In the genomic region with DNA sequence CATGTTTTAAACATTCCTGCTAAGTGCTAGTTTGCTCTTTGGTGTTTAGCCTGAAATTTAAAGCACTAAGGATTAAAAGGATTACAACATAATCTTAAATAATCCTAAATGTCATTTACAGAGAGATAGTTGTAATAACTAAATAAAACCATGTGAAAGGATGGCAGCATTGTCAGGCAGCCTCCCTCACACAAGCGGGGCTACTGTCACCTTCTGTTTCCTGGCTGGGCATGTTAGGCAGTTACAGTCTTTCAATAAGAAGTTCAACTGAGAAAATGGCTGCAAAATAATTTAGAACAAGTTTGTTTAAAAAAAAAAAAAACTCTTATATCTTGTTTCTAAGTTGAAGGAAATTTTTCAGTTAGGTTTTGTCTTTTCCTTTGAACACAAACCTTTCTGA, we compare ENCODE assay signal across 15 cellular contexts.
A peak's percentile ranks its signal among the peaks of the same experiment; 100 is the strongest.
DNase-seq lines count a peak whose midpoint lies in the region; ATAC-seq and TF ChIP-seq lines count a peak whose summit lies in the region.
"Had no signal": no experiment of that assay in that cellular context is flagged by ENCODE, and none has a peak within 500 bp of the region (broad histone marks: within the 10 kb centered on the region; RNA-seq: fewer than 3 reads in every experiment).

No MANE protein-coding gene starts in this region.

- H3K9me3 ChIP-seq in Karpas-422 (ENCODE audit: low read length) (no peaks in the 10 kb centered on the region), neutrophil (no peaks in the 10 kb centered on the region)
- H3K9me3 ChIP-seq: adrenal gland had no signal

- no peaks in the 10 kb centered on the region for H4K20me1 ChIP-seq in Karpas-422 (ENCODE audit: insufficient read depth, low read depth, low read length)

- H3K4me2 ChIP-seq in Karpas-422 (ENCODE audit: low read depth, low read length, poor library complexity, severe bottlenecking): peak overlapping the region; percentile 15

- intact Hi-C loops in activated T-helper 1 cell treated with anti-CD3 and anti-CD28 coated beads, Interleukin-12 subunit alpha, Interleukin-12 subunit beta, Interleukin-2, Interleukin-4 antibody, amounts not matched to agents 30 ng/mL and 10 ng/mL and 1 ng/mL, durations not matched to agents 14 hours and 24 hours and 36 hours (cut with micrococcal nuclease): loop anchor here (1.0 kb wide), 1 partner anchor 8 kb away; no protein-coding TSS in a partner anchor

- peaks cover 15% of the 10 kb centered on the region for H3K36me3 Mint-ChIP-seq in activated T-cell treated with anti-CD3 and anti-CD28 coated beads, Interleukin-2, amount 50 U/mL, for 4 hours (ENCODE audit: insufficient read depth)
- H3K36me3 Mint-ChIP-seq in activated T-helper 1 cell treated with anti-CD3 and anti-CD28 coated beads, Interleukin-12 subunit alpha, Interleukin-12 subunit beta, Interleukin-2, Interleukin-4 antibody, amounts not matched to agents 30 ng/mL and 10 ng/mL and 1 ng/mL, durations not matched to agents 14 hours and 24 hours and 36 hours (ENCODE audit: low read depth): peaks cover 11% of the 10 kb centered on the region

- H3K4me3 ChIP-seq in Karpas-422 (ENCODE audit: low read length) (no peak overlapping the region), neutrophil (ENCODE audit: low read depth in 1 of 2, low read length in 1 of 2) (no peak overlapping the region)
- H3K4me3 ChIP-seq: adrenal gland had no signal

- ATAC-seq in activated T-cell treated with anti-CD3 and anti-CD28 coated beads, Interleukin-2, amount 50 U/mL, for 4 hours: no peak
- ATAC-seq in HG02798 (IDR thresholded peaks at IDR 0.05; ENCODE audit: poor library complexity, unreplicated experiment): no peak

- no peaks in the 10 kb centered on the region for H3K9me2 ChIP-seq in Karpas-422 (replicated peaks; ENCODE audit: insufficient read depth, low read length)

- no peaks in the 10 kb centered on the region for H3K27me3 Mint-ChIP-seq in activated T-cell treated with anti-CD3 and anti-CD28 coated beads, Interleukin-2, amount 50 U/mL, for 4 hours (ENCODE audit: low read depth)
- H3K27me3 Mint-ChIP-seq in activated T-helper 1 cell treated with anti-CD3 and anti-CD28 coated beads, Interleukin-12 subunit alpha, Interleukin-12 subunit beta, Interleukin-2, Interleukin-4 antibody, amounts not matched to agents 30 ng/mL and 10 ng/mL and 1 ng/mL, durations not matched to agents 14 hours and 24 hours and 36 hours (ENCODE audit: insufficient read depth): no peaks in the 10 kb centered on the region

- H3K27ac Mint-ChIP-seq in activated T-helper 1 cell treated with anti-CD3 and anti-CD28 coated beads, Interleukin-12 subunit alpha, Interleukin-12 subunit beta, Interleukin-2, Interleukin-4 antibody, amounts not matched to agents 30 ng/mL and 10 ng/mL and 1 ng/mL, durations not matched to agents 14 hours and 24 hours and 36 hours: peak overlapping the region; percentile 81
- H3K27ac Mint-ChIP-seq: H9 had no signal

- no peaks in the 10 kb centered on the region for H3K79me2 ChIP-seq in Karpas-422 (ENCODE audit: low read length)

- H3K9ac ChIP-seq in Karpas-422 (ENCODE audit: low read length): no peak overlapping the region

- no peaks in the 10 kb centered on the region for H3K36me3 ChIP-seq in Karpas-422 (ENCODE audit: insufficient read depth, low read length)
- H3K36me3 ChIP-seq in neutrophil: peaks cover 17% of the 10 kb centered on the region
- H3K36me3 ChIP-seq: adrenal gland had no signal

- DNase-seq in activated T-cell treated with anti-CD3 and anti-CD28 coated beads, Interleukin-2, amount 50 U/mL, for 4 hours: peak; percentile 15
- DNase-seq in activated T-cell treated with anti-CD3 and anti-CD28 coated beads, Interleukin-2, amount 50 U/mL, for 48 hours: no peak
- DNase-seq in Karpas-422 (no peak), cerebellar nuclear complex (lab: John Stamatoyannopoulos, UW) (no peak), NCI-H524 treated with DMSO at 0.1 percent for 48 hours (lab: John Stamatoyannopoulos, UW) (no peak)
- DNase-seq in activated T-helper 1 cell treated with anti-CD3 and anti-CD28 coated beads, Interleukin-12 subunit alpha, Interleukin-12 subunit beta, Interleukin-2, Interleukin-4 antibody, amounts not matched to agents 30 ng/mL and 10 ng/mL and 1 ng/mL, durations not matched to agents 14 hours and 24 hours and 36 hours (ENCODE audit: low spot score): no peak
- DNase-seq: adrenal gland, DMS 273 treated with DMSO at 0.1 percent for 48 hours, H9, mesenchymal stem cell, occipital lobe, SHP77 treated with DMSO at 0.1 percent for 48 hours had no signal

- H3K4me1 Mint-ChIP-seq in activated T-cell treated with anti-CD3 and anti-CD28 coated beads, Interleukin-2, amount 50 U/mL, for 4 hours (ENCODE audit: low read depth): peaks cover 69% of the 10 kb centered on the region
- peaks cover 78% of the 10 kb centered on the region for H3K4me1 Mint-ChIP-seq in activated T-helper 1 cell treated with anti-CD3 and anti-CD28 coated beads, Interleukin-12 subunit alpha, Interleukin-12 subunit beta, Interleukin-2, Interleukin-4 antibody, amounts not matched to agents 30 ng/mL and 10 ng/mL and 1 ng/mL, durations not matched to agents 14 hours and 24 hours and 36 hours (ENCODE audit: low read depth)

- H3K27me3 ChIP-seq in Karpas-422 (ENCODE audit: low read length): no peaks in the 10 kb centered on the region
- H3K27me3 ChIP-seq in neutrophil: no peaks in the 10 kb centered on the region
- H3K27me3 ChIP-seq: adrenal gland had no signal

- H3K4me1 ChIP-seq in Karpas-422 (ENCODE audit: low read length) (peaks cover 41% of the 10 kb centered on the region), neutrophil (ENCODE audit: control insufficient read depth in 1 of 2, insufficient read depth in 1 of 2, low read depth in 1 of 2, low read length in 1 of 2) (peaks cover 14 to 17% of the 10 kb centered on the region in 2 experiments)

- H3K9me3 Mint-ChIP-seq in activated T-cell treated with anti-CD3 and anti-CD28 coated beads, Interleukin-2, amount 50 U/mL, for 4 hours: peaks cover 5% of the 10 kb centered on the region
- H3K9me3 Mint-ChIP-seq in activated T-helper 1 cell treated with anti-CD3 and anti-CD28 coated beads, Interleukin-12 subunit alpha, Interleukin-12 subunit beta, Interleukin-2, Interleukin-4 antibody, amounts not matched to agents 30 ng/mL and 10 ng/mL and 1 ng/mL, durations not matched to agents 14 hours and 24 hours and 36 hours: no peaks in the 10 kb centered on the region
- H3K9me3 Mint-ChIP-seq: H9 had no signal

- H2AFZ ChIP-seq in Karpas-422 (ENCODE audit: low read length): no peak overlapping the region

- no peak for TF ChIP-seq CTCF in neutrophil (IDR thresholded peaks at IDR 0.05)

- H3K4me3 Mint-ChIP-seq in activated T-cell treated with anti-CD3 and anti-CD28 coated beads, Interleukin-2, amount 50 U/mL, for 4 hours: peak overlapping the region; percentile 21
- H3K4me3 Mint-ChIP-seq in activated T-helper 1 cell treated with anti-CD3 and anti-CD28 coated beads, Interleukin-12 subunit alpha, Interleukin-12 subunit beta, Interleukin-2, Interleukin-4 antibody, amounts not matched to agents 30 ng/mL and 10 ng/mL and 1 ng/mL, durations not matched to agents 14 hours and 24 hours and 36 hours: peak overlapping the region; percentile 47
- H3K4me3 Mint-ChIP-seq: H9 had no signal

- H3K27ac ChIP-seq in Karpas-422 (ENCODE audit: low read length) (no peak overlapping the region), neutrophil (peak overlapping the region; percentile 28)
- H3K27ac ChIP-seq: adrenal gland, VCaP had no signal
